1 cellular context compared by ENCODE assay signal in the genomic region with DNA sequence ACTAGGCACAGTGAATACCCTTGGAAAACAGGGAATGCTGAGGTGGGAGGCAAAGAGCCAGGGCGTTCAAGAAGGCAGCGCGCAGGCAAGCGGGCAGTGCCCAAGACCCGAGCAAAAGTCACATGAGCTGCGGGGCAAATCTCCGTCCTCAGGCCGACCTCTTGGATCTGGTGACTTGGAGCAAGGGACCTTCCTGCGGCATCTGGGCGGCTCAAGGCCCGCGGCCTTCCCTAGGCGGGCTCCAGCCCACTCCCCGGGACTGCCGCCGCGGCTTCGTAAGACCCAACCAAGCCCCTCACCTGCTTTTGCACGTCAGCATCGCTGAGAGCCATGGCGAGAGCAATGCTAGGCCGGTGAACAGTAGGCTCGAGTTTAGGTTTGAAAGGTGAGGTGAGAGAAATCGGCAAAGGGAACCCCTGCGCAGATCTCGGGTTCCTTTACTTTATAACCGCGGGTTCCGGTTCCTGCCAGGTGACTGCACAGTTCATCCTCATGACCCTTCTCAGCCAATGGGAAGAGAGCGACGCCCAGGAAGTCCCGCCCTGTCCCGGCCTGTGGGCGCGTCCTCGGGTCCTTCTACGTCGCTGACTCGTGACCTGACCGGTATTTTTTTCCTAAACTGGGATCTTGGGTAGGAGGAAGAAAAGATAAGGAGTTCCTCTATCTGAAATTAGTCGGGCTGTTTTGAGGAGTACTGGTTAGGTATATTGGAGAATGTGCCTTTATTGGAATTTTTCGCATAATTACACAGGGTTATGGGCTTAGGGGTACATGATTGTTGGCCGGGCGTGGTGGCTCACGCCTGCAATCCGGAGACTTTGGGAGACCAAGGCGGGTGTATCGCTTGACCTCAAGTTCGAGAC.
TF ChIP-seq lines count a peak whose summit lies in the region.

A gene (minus strand): TSS at position 446 of the 863 bp plus-strand sequence. CDS start 114 bp downstream, at position 332.

TF ChIP-seq in HepG2, 621 proteins besides CTCF, POLR2A, EP300 and RAD21 (continued from another document and continues in another):
- 0 out of 2 replicates have a peak, but pooled peaks have one; percentile 52 for TF ChIP-seq ELF3 (CRISPR knock-in tag; IDR thresholded peaks at IDR 0.05)
- TF ChIP-seq, protein P1, sequence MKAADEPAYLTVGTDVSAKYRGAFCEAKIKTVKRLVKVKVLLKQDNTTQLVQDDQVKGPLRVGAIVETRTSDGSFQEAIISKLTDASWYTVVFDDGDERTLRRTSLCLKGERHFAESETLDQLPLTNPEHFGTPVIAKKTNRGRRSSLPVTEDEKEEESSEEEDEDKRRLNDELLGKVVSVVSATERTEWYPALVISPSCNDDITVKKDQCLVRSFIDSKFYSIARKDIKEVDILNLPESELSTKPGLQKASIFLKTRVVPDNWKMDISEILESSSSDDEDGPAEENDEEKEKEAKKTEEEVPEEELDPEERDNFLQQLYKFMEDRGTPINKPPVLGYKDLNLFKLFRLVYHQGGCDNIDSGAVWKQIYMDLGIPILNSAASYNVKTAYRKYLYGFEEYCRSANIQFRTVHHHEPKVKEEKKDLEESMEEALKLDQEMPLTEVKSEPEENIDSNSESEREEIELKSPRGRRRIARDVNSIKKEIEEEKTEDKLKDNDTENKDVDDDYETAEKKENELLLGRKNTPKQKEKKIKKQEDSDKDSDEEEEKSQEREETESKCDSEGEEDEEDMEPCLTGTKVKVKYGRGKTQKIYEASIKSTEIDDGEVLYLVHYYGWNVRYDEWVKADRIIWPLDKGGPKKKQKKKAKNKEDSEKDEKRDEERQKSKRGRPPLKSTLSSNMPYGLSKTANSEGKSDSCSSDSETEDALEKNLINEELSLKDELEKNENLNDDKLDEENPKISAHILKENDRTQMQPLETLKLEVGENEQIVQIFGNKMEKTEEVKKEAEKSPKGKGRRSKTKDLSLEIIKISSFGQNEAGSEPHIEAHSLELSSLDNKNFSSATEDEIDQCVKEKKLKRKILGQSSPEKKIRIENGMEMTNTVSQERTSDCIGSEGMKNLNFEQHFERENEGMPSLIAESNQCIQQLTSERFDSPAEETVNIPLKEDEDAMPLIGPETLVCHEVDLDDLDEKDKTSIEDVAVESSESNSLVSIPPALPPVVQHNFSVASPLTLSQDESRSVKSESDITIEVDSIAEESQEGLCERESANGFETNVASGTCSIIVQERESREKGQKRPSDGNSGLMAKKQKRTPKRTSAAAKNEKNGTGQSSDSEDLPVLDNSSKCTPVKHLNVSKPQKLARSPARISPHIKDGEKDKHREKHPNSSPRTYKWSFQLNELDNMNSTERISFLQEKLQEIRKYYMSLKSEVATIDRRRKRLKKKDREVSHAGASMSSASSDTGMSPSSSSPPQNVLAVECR (CRISPR knock-in tag; IDR thresholded peaks at IDR 0.05; ENCODE audit: borderline replicate concordance) = peak; percentile 91
- TF ChIP-seq, protein P2, sequence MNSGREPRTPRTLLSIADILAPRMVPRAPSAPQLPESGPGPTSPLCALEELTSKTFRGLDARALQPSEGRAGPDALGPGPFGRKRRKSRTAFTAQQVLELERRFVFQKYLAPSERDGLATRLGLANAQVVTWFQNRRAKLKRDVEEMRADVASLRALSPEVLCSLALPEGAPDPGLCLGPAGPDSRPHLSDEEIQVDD (CRISPR knock-in tag; IDR thresholded peaks at IDR 0.05; ENCODE audit: borderline replicate concordance) = no peak
- TF ChIP-seq, protein P3, sequence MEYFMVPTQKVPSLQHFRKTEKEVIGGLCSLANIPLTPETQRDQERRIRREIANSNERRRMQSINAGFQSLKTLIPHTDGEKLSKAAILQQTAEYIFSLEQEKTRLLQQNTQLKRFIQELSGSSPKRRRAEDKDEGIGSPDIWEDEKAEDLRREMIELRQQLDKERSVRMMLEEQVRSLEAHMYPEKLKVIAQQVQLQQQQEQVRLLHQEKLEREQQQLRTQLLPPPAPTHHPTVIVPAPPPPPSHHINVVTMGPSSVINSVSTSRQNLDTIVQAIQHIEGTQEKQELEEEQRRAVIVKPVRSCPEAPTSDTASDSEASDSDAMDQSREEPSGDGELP (IDR thresholded peaks at IDR 0.05; ENCODE audit: borderline replicate concordance, low read depth) = peak; percentile 88; the same call in 1 of the 2 replicates
- TF ChIP-seq ZNF569 (CRISPR knock-in tag; IDR thresholded peaks at IDR 0.05; ENCODE audit: borderline replicate concordance) = 0 out of 2 replicates have a peak, but pooled peaks have one; percentile 18
- TF ChIP-seq ASH2L (IDR thresholded peaks at IDR 0.05; ENCODE audit: insufficient read length, low read depth, low read length) = peak; percentile 97
- TF ChIP-seq, protein P4, sequence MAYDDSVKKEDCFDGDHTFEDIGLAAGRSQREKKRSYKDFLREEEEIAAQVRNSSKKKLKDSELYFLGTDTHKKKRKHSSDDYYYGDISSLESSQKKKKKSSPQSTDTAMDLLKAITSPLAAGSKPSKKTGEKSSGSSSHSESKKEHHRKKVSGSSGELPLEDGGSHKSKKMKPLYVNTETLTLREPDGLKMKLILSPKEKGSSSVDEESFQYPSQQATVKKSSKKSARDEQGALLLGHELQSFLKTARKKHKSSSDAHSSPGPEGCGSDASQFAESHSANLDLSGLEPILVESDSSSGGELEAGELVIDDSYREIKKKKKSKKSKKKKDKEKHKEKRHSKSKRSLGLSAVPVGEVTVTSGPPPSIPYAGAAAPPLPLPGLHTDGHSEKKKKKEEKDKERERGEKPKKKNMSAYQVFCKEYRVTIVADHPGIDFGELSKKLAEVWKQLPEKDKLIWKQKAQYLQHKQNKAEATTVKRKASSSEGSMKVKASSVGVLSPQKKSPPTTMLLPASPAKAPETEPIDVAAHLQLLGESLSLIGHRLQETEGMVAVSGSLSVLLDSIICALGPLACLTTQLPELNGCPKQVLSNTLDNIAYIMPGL (CRISPR knock-in tag; IDR thresholded peaks at IDR 0.05; ENCODE audit: borderline replicate concordance in 1 of 2, low read depth in 1 of 2) = peak in 1 of 2 experiments; percentile 64; a peak in 2 of 4 replicates
- peak; percentile 79; the same call in 1 of the 2 replicates for TF ChIP-seq ZNF350 (CRISPR knock-in tag; IDR thresholded peaks at IDR 0.05; ENCODE audit: borderline replicate concordance, low read depth)
- TF ChIP-seq ZNF605 (CRISPR knock-in tag; IDR thresholded peaks at IDR 0.05) = peak; percentile 16; the same call in 1 of the 2 replicates
- TF ChIP-seq MAF1 (CRISPR knock-in tag; IDR thresholded peaks at IDR 0.05; ENCODE audit: borderline replicate concordance) = 0 out of 2 replicates have a peak, but pooled peaks have one; percentile 42
- 0 out of 2 replicates have a peak, but pooled peaks have one; percentile 32 for TF ChIP-seq DNMT3B (CRISPR knock-in tag; conservative IDR thresholded peaks at IDR 0.05)
- peak; percentile 89 for TF ChIP-seq ZNF501 (CRISPR knock-in tag; IDR thresholded peaks at IDR 0.05)
- peak; percentile 74; the same call in 1 of the 2 replicates for TF ChIP-seq DMAP1 (CRISPR knock-in tag; IDR thresholded peaks at IDR 0.05)
- TF ChIP-seq RAD51 (IDR thresholded peaks at IDR 0.05; ENCODE audit: borderline replicate concordance) = peak; percentile 85
- TF ChIP-seq ZMYM2 (CRISPR knock-in tag; IDR thresholded peaks at IDR 0.05) = no peak
- TF ChIP-seq, protein P5, sequence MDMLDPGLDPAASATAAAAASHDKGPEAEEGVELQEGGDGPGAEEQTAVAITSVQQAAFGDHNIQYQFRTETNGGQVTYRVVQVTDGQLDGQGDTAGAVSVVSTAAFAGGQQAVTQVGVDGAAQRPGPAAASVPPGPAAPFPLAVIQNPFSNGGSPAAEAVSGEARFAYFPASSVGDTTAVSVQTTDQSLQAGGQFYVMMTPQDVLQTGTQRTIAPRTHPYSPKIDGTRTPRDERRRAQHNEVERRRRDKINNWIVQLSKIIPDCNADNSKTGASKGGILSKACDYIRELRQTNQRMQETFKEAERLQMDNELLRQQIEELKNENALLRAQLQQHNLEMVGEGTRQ (IDR thresholded peaks at IDR 0.05; ENCODE audit: low read depth, low read length) = peak; percentile 84
- TF ChIP-seq, protein P5 (CRISPR knock-in tag; IDR thresholded peaks at IDR 0.05; ENCODE audit: borderline replicate concordance) = peak; percentile 96; the same call in 1 of the 2 replicates
- TF ChIP-seq HNRNPLL (IDR thresholded peaks at IDR 0.05; ENCODE audit: low read depth, low read length, poor library complexity, severe bottlenecking) = peak; percentile 61
- no peak for TF ChIP-seq RBAK (CRISPR knock-in tag; IDR thresholded peaks at IDR 0.05)
- TF ChIP-seq KDM5A (IDR thresholded peaks at IDR 0.05; ENCODE audit: borderline replicate concordance, low read length) = peak; percentile 96
- peak; percentile 59 for TF ChIP-seq TARDBP (CRISPR knock-in tag; IDR thresholded peaks at IDR 0.05)
- TF ChIP-seq, protein P6, sequence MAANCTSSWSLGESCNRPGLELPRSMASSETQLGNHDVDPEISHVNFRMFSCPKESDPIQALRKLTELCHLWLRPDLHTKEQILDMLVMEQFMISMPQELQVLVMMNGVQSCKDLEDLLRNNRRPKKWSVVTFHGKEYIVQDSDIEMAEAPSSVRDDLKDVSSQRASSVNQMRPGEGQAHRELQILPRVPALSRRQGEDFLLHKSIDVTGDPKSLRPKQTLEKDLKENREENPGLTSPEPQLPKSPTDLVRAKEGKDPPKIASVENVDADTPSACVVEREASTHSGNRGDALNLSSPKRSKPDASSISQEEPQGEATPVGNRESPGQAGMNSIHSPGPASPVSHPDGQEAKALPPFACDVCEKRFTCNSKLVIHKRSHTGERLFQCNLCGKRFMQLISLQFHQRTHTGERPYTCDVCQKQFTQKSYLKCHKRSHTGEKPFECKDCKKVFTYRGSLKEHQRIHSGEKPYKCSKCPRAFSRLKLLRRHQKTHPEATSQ (CRISPR knock-in tag; IDR thresholded peaks at IDR 0.05; ENCODE audit: borderline replicate concordance) = peak; percentile 6; the same call in 1 of the 2 replicates
- TF ChIP-seq, protein P7, sequence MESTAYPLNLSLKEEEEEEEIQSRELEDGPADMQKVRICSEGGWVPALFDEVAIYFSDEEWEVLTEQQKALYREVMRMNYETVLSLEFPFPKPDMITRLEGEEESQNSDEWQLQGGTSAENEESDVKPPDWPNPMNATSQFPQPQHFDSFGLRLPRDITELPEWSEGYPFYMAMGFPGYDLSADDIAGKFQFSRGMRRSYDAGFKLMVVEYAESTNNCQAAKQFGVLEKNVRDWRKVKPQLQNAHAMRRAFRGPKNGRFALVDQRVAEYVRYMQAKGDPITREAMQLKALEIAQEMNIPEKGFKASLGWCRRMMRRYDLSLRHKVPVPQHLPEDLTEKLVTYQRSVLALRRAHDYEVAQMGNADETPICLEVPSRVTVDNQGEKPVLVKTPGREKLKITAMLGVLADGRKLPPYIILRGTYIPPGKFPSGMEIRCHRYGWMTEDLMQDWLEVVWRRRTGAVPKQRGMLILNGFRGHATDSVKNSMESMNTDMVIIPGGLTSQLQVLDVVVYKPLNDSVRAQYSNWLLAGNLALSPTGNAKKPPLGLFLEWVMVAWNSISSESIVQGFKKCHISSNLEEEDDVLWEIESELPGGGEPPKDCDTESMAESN (CRISPR knock-in tag; conservative IDR thresholded peaks at IDR 0.05) = peak; percentile 73
- no peak for TF ChIP-seq HMGA1 (CRISPR knock-in tag; conservative IDR thresholded peaks at IDR 0.05)
- peak; percentile 39; the same call in 1 of the 2 replicates for TF ChIP-seq ZFP90 (CRISPR knock-in tag; IDR thresholded peaks at IDR 0.05; ENCODE audit: borderline replicate concordance)
- 0 out of 2 replicates have a peak, but pooled peaks have one; percentile 30 for TF ChIP-seq HIVEP1 (CRISPR knock-in tag; IDR thresholded peaks at IDR 0.05)
- TF ChIP-seq ZNF883 (CRISPR knock-in tag; IDR thresholded peaks at IDR 0.05; ENCODE audit: not compliant biosample characterization) = peak; percentile 62
- peak; percentile 91 for TF ChIP-seq NFYC (CRISPR knock-in tag; IDR thresholded peaks at IDR 0.05)
- no peak for TF ChIP-seq ZNF567 (CRISPR knock-in tag; IDR thresholded peaks at IDR 0.05; ENCODE audit: borderline replicate concordance)
- TF ChIP-seq ZNF256 (CRISPR knock-in tag; conservative IDR thresholded peaks at IDR 0.05) = 0 out of 2 replicates have a peak, but pooled peaks have one; percentile 64
- TF ChIP-seq MYC (CRISPR knock-in tag; IDR thresholded peaks at IDR 0.05; ENCODE audit: borderline replicate concordance) = peak; percentile 19; the same call in 1 of the 2 replicates
- peak; percentile 87 for TF ChIP-seq CREM (IDR thresholded peaks at IDR 0.05)
- TF ChIP-seq CREM (CRISPR knock-in tag; IDR thresholded peaks at IDR 0.05) = 0 out of 2 replicates have a peak, but pooled peaks have one; percentile 3
- peak; percentile 86; the same call in 1 of the 2 replicates for TF ChIP-seq ELF4 (CRISPR knock-in tag; IDR thresholded peaks at IDR 0.05; ENCODE audit: borderline replicate concordance)
- peak; percentile 92 for TF ChIP-seq SAP130 (CRISPR knock-in tag; IDR thresholded peaks at IDR 0.05; ENCODE audit: low read depth)
- peak; percentile 93 for TF ChIP-seq PHF20 (CRISPR knock-in tag; IDR thresholded peaks at IDR 0.05)
- TF ChIP-seq NRL (CRISPR knock-in tag; IDR thresholded peaks at IDR 0.05; ENCODE audit: borderline replicate concordance) = peak; percentile 55; the same call in 1 of the 2 replicates
- TF ChIP-seq ZNF143 (CRISPR knock-in tag; IDR thresholded peaks at IDR 0.05) = 0 out of 2 replicates have a peak, but pooled peaks have one; percentile 25
- TF ChIP-seq KLF6 (CRISPR knock-in tag; IDR thresholded peaks at IDR 0.05) = 0 out of 2 replicates have a peak, but pooled peaks have one; percentile 22
- TF ChIP-seq ZNF615 (CRISPR knock-in tag; IDR thresholded peaks at IDR 0.05; ENCODE audit: borderline replicate concordance) = peak; percentile 61; the same call in 1 of the 2 replicates
- TF ChIP-seq, protein P8, sequence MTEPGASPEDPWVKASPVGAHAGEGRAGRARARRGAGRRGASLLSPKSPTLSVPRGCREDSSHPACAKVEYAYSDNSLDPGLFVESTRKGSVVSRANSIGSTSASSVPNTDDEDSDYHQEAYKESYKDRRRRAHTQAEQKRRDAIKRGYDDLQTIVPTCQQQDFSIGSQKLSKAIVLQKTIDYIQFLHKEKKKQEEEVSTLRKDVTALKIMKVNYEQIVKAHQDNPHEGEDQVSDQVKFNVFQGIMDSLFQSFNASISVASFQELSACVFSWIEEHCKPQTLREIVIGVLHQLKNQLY (CRISPR knock-in tag; IDR thresholded peaks at IDR 0.05) = no peak
- no peak for TF ChIP-seq SMARCE1 (IDR thresholded peaks at IDR 0.05; ENCODE audit: borderline replicate concordance)
- peak; percentile 53; the same call in 1 of the 2 replicates for TF ChIP-seq KMT2B (CRISPR knock-in tag; IDR thresholded peaks at IDR 0.05)
- TF ChIP-seq ZNF614 (CRISPR knock-in tag; IDR thresholded peaks at IDR 0.05; ENCODE audit: borderline replicate concordance) = 0 out of 2 replicates have a peak, but pooled peaks have one; percentile 16
- peak; percentile 50; the same call in 1 of the 2 replicates for TF ChIP-seq ZNF547 (CRISPR knock-in tag; IDR thresholded peaks at IDR 0.05)
- TF ChIP-seq YEATS4 (CRISPR knock-in tag; IDR thresholded peaks at IDR 0.05; ENCODE audit: borderline replicate concordance) = peak; percentile 68
- peak; percentile 73 for TF ChIP-seq POLR2AphosphoS5 (IDR thresholded peaks at IDR 0.05; ENCODE audit: low read depth, low read length)
